In the genomic region with DNA sequence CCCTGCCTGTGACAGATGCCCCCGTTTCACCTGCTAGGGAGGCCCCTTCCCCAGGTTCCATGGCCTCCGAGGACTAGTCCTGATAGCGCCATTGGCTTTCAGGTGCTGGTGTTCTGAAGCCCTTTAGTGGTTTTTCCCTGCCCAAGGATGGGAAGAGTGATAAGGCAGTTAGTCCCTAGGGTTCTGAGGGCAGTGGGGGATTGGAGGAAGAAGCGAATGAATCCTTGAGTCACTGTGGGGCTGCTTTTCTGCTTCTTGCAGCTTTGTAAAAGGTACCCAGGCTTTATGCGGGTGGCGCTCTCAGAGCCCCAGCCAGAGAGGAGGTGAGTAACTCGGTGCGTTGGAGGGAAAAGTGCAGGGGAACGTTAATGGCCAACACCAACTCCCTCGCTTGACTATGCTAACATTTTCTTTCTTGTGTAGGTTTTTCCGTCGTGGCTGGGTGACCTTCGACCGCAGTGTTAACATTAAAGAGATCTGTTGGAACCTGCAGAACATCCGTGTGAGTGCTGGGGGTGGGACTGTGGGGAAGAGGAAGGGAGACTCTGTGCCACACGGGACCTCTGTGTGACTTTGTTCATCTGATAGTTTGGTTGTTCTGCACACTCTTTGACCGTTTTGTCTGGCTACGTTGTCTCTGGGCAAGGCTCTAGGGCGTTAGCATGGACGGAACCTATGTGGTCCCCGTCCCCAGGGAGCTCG, we compare ENCODE assay signal across 14 cellular contexts. TPM values are rescaled to one million over a fixed set of nuclear protein-coding genes. Genes with fewer than 3 reads are reported as not detected.
DNase-seq lines count a peak whose midpoint lies in the region; ATAC-seq and TF ChIP-seq lines count a peak whose summit lies in the region.
"Had no signal": no experiment of that assay in that cellular context is flagged by ENCODE, and none has a peak within 500 bp of the region (broad histone marks: within the 10 kb centered on the region; RNA-seq: fewer than 3 reads in every experiment).

No MANE protein-coding gene starts in this region.

- DNase-seq in activated T-cell treated with anti-CD3 and anti-CD28 coated beads, Interleukin-2, amount 50 U/mL, for 24 hours = no peak
- no peak for DNase-seq in activated T-cell treated with anti-CD3 and anti-CD28 coated beads, Interleukin-2, amount 50 U/mL, for 72 hours
- DNase-seq in activated CD8-positive, alpha-beta T cell treated with anti-CD3 and anti-CD28 coated beads for 36 hours = peak; percentile 31
- DNase-seq in nephron progenitor cell = no peak
- DNase-seq in COLO668 (lab: John Stamatoyannopoulos, UW; ENCODE audit: unreplicated experiment) = no peak
- DNase-seq in left lung = no peak
- DNase-seq: amygdala; DND-41; dorsolateral prefrontal cortex; NCI-H146; NCI-H526; psoas muscle; stimulated activated CD4-positive, alpha-beta T cell treated with anti-CD3 and anti-CD28 coated beads, Interleukin-1b, Interleukin-23, amount 100 ng/mL, for 48 hours had no signal

- peak overlapping the region; percentile 91 for H3K27ac Mint-ChIP-seq in activated T-cell treated with anti-CD3 and anti-CD28 coated beads, Interleukin-2, amount 50 U/mL, for 24 hours
- no peak overlapping the region for H3K27ac Mint-ChIP-seq in activated T-cell treated with anti-CD3 and anti-CD28 coated beads, Interleukin-2, amount 50 U/mL, for 72 hours
- peak overlapping the region; percentile 40 for H3K27ac Mint-ChIP-seq in activated CD8-positive, alpha-beta T cell treated with anti-CD3 and anti-CD28 coated beads for 36 hours
- peak overlapping the region; percentile 98 for H3K27ac Mint-ChIP-seq in nephron progenitor cell

- intact Hi-C loops in activated CD8-positive, alpha-beta T cell treated with anti-CD3 and anti-CD28 coated beads for 36 hours (cut with micrococcal nuclease) = no loop called here
- intact Hi-C loops in left lung (cut with DNase I) = no loop called here

- H3K9me3 Mint-ChIP-seq in activated T-cell treated with anti-CD3 and anti-CD28 coated beads, Interleukin-2, amount 50 U/mL, for 24 hours = no peaks in the 10 kb centered on the region
- no peaks in the 10 kb centered on the region for H3K9me3 Mint-ChIP-seq in activated T-cell treated with anti-CD3 and anti-CD28 coated beads, Interleukin-2, amount 50 U/mL, for 72 hours
- H3K9me3 Mint-ChIP-seq in activated CD8-positive, alpha-beta T cell treated with anti-CD3 and anti-CD28 coated beads for 36 hours = no peaks in the 10 kb centered on the region
- no peaks in the 10 kb centered on the region for H3K9me3 Mint-ChIP-seq in nephron progenitor cell

- peaks cover 57% of the 10 kb centered on the region for H3K4me1 Mint-ChIP-seq in activated T-cell treated with anti-CD3 and anti-CD28 coated beads, Interleukin-2, amount 50 U/mL, for 24 hours (ENCODE audit: low read depth)
- H3K4me1 Mint-ChIP-seq in activated T-cell treated with anti-CD3 and anti-CD28 coated beads, Interleukin-2, amount 50 U/mL, for 72 hours (ENCODE audit: low read depth) = peaks cover 47% of the 10 kb centered on the region
- peaks cover 47% of the 10 kb centered on the region for H3K4me1 Mint-ChIP-seq in activated CD8-positive, alpha-beta T cell treated with anti-CD3 and anti-CD28 coated beads for 36 hours (ENCODE audit: low read depth)
- peaks cover 80% of the 10 kb centered on the region for H3K4me1 Mint-ChIP-seq in nephron progenitor cell

- peaks cover 0 to 6% of the 10 kb centered on the region in 2 donors for H3K27me3 ChIP-seq in left lung
- H3K27me3 ChIP-seq: dorsolateral prefrontal cortex, Peyer's patch had no signal

- H3K36me3 Mint-ChIP-seq in activated T-cell treated with anti-CD3 and anti-CD28 coated beads, Interleukin-2, amount 50 U/mL, for 24 hours (ENCODE audit: low read depth) = peaks cover 86% of the 10 kb centered on the region
- H3K36me3 Mint-ChIP-seq in activated T-cell treated with anti-CD3 and anti-CD28 coated beads, Interleukin-2, amount 50 U/mL, for 72 hours (ENCODE audit: insufficient read depth in 2 of 2) = peaks cover 15 to 29% of the 10 kb centered on the region in 2 donors
- peaks cover 77% of the 10 kb centered on the region for H3K36me3 Mint-ChIP-seq in activated CD8-positive, alpha-beta T cell treated with anti-CD3 and anti-CD28 coated beads for 36 hours (ENCODE audit: low read depth)
- peaks cover 78% of the 10 kb centered on the region for H3K36me3 Mint-ChIP-seq in nephron progenitor cell (ENCODE audit: low read depth)

- POLR2A ChIA-PET in activated CD8-positive, alpha-beta T cell treated with anti-CD3 and anti-CD28 coated beads for 36 hours (lab: Charles Lee) = interaction anchor here (7.4 kb wide), 1 partner anchor 10 kb away, joined by 167 read pairs; a partner anchor contains a TSS

- CTCF ChIA-PET in activated CD8-positive, alpha-beta T cell treated with anti-CD3 and anti-CD28 coated beads for 36 hours (lab: Charles Lee) = interaction anchor here (1.6 to 2.6 kb wide), 2 partner anchors 10 to 12 kb away, joined by 3 to 9 read pairs; a partner anchor contains a TSS

- ATAC-seq in activated T-cell treated with anti-CD3 and anti-CD28 coated beads, Interleukin-2, amount 50 U/mL, for 72 hours (replicated peaks in 1 of 2) = no peak
- no peak for ATAC-seq in activated CD8-positive, alpha-beta T cell treated with anti-CD3 and anti-CD28 coated beads for 36 hours
- no peak for ATAC-seq in left lung
- ATAC-seq: psoas muscle had no signal

- peaks cover 4 to 82% of the 10 kb centered on the region in 2 donors for H3K36me3 ChIP-seq in left lung

- TF ChIP-seq CTCF in activated CD8-positive, alpha-beta T cell treated with anti-CD3 and anti-CD28 coated beads for 36 hours (IDR thresholded peaks at IDR 0.05) = no peak
- TF ChIP-seq CTCF in nephron progenitor cell (IDR thresholded peaks at IDR 0.05) = no peak
- no peak for TF ChIP-seq CTCF in left lung (IDR thresholded peaks at IDR 0.05)

- H3K27me3 Mint-ChIP-seq in activated T-cell treated with anti-CD3 and anti-CD28 coated beads, Interleukin-2, amount 50 U/mL, for 24 hours = peaks cover under 1% of the 10 kb centered on the region
- peaks cover 5% of the 10 kb centered on the region for H3K27me3 Mint-ChIP-seq in activated T-cell treated with anti-CD3 and anti-CD28 coated beads, Interleukin-2, amount 50 U/mL, for 72 hours (ENCODE audit: low read depth)
- no peaks in the 10 kb centered on the region for H3K27me3 Mint-ChIP-seq in activated CD8-positive, alpha-beta T cell treated with anti-CD3 and anti-CD28 coated beads for 36 hours
- peaks cover 3% of the 10 kb centered on the region for H3K27me3 Mint-ChIP-seq in nephron progenitor cell (ENCODE audit: low read depth, poor library complexity)

- no peak overlapping the region for H3K4me3 ChIP-seq in left lung
- H3K4me3 ChIP-seq: dorsolateral prefrontal cortex, Peyer's patch, psoas muscle had no signal

- H3K4me3 Mint-ChIP-seq in activated T-cell treated with anti-CD3 and anti-CD28 coated beads, Interleukin-2, amount 50 U/mL, for 24 hours = peak overlapping the region; percentile 63
- H3K4me3 Mint-ChIP-seq in activated T-cell treated with anti-CD3 and anti-CD28 coated beads, Interleukin-2, amount 50 U/mL, for 72 hours = peak overlapping the region in 1 of 2 donors; percentile 13
- no peak overlapping the region for H3K4me3 Mint-ChIP-seq in activated CD8-positive, alpha-beta T cell treated with anti-CD3 and anti-CD28 coated beads for 36 hours
- H3K4me3 Mint-ChIP-seq in nephron progenitor cell = peak overlapping the region; percentile 13

- no peak overlapping the region for H3K27ac ChIP-seq in left lung
- H3K27ac ChIP-seq: dorsolateral prefrontal cortex, psoas muscle had no signal

- peaks cover 21 to 34% of the 10 kb centered on the region in 2 donors for H3K4me1 ChIP-seq in left lung

- H3K9me3 ChIP-seq in left lung = no peaks in the 10 kb centered on the region
- H3K9me3 ChIP-seq: Peyer's patch, psoas muscle had no signal

RNA-seq across cellular contexts. Expression of a gene that starts 3.9 kb away (rescaled TPM):
- total RNA-seq in activated T-cell treated with anti-CD3 and anti-CD28 coated beads, Interleukin-2, amount 50 U/mL, for 72 hours = under 1 TPM; 0.34 to 0.83 TPM
- total RNA-seq in activated CD8-positive, alpha-beta T cell treated with anti-CD3 and anti-CD28 coated beads for 36 hours = 1 to 10 TPM; 2.1 to 2.2 TPM
- 1 to 10 TPM; 1.8 to 4.4 TPM for total RNA-seq in left lung

RNA-seq across cellular contexts. Expression of a gene that starts 10.1 kb away (rescaled TPM):
- total RNA-seq in activated T-cell treated with anti-CD3 and anti-CD28 coated beads, Interleukin-2, amount 50 U/mL, for 72 hours = under 1 TPM; 0.16 to 0.41 TPM
- under 1 TPM in 1 of 2 experiments, not detected in 1; 0.25 TPM for total RNA-seq in activated CD8-positive, alpha-beta T cell treated with anti-CD3 and anti-CD28 coated beads for 36 hours
- total RNA-seq in left lung = 1 to 10 TPM; 2.4 to 3.3 TPM

RNA-seq across cellular contexts. Expression of a gene that starts 10.7 kb away (rescaled TPM):
- 100 to 1,000 TPM; 140 to 145 TPM for total RNA-seq in activated T-cell treated with anti-CD3 and anti-CD28 coated beads, Interleukin-2, amount 50 U/mL, for 72 hours
- 100 to 1,000 TPM; 211 to 239 TPM for total RNA-seq in activated CD8-positive, alpha-beta T cell treated with anti-CD3 and anti-CD28 coated beads for 36 hours
- 100 to 1,000 TPM in 1 of 2 donors, 10 to 100 TPM in 1; 91.4 to 119 TPM for total RNA-seq in left lung

RNA-seq across cellular contexts. Expression of a gene that starts 18.4 kb away (rescaled TPM):
- total RNA-seq in activated T-cell treated with anti-CD3 and anti-CD28 coated beads, Interleukin-2, amount 50 U/mL, for 72 hours = 10 to 100 TPM; 28.3 to 31.5 TPM
- total RNA-seq in activated CD8-positive, alpha-beta T cell treated with anti-CD3 and anti-CD28 coated beads for 36 hours = 10 to 100 TPM; 27.5 to 28.4 TPM
- 10 to 100 TPM; 72.9 to 84.9 TPM for total RNA-seq in left lung

RNA-seq across cellular contexts. Expression of a gene that starts 33.1 kb away (rescaled TPM):
- total RNA-seq in activated T-cell treated with anti-CD3 and anti-CD28 coated beads, Interleukin-2, amount 50 U/mL, for 72 hours = 10 to 100 TPM; 17.6 to 20.1 TPM
- 10 to 100 TPM; 10.2 to 11.3 TPM for total RNA-seq in activated CD8-positive, alpha-beta T cell treated with anti-CD3 and anti-CD28 coated beads for 36 hours
- 10 to 100 TPM; 35.7 to 49.9 TPM for total RNA-seq in left lung
